Comparison of ENCODE assay signal across 18 cellular contexts in the genomic region with DNA sequence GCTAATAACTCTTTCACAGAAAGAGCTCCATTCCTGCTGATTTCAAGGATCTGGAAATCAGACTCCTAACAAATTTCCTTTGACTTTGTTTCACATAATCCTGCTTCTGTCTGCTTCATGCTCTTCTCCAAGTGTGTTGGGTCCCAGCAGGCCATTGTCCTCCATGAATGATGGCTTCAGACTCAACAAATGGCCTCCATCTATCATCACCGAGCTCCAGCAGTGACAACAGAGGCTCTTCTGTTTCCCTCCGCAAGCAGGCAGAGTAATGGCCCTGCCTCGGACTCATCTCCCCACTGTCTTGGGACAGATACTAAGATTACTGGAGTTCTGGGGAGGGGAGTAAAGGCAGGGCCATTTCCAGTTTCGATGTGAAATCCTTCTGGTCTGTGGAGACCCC.
"Had no signal": no experiment of that assay in that cellular context is flagged by ENCODE, and none has a peak within 500 bp of the region (broad histone marks: within the 10 kb centered on the region; RNA-seq: fewer than 3 reads in every experiment).

No MANE protein-coding gene starts in this region.

- DNase-seq: activated B cell treated with CpG ODN at 0.5 μM for 24 hours; activated CD4-positive, alpha-beta memory T cell treated with anti-CD3 and anti-CD28 coated beads for 36 hours; activated CD4-positive, alpha-beta T cell treated with anti-CD3 and anti-CD28 coated beads for 4 hours; activated naive CD4-positive, alpha-beta T cell; activated naive CD8-positive, alpha-beta T cell treated with anti-CD3 and anti-CD28 coated beads for 36 hours; activated T-cell treated with anti-CD3 and anti-CD28 coated beads for 4 hours; body of pancreas; erythroblast; foreskin melanocyte; kidney glomerular epithelial cell; left ventricle myocardium superior; mesenchymal stem cell; naive thymus-derived CD8-positive, alpha-beta T cell; pancreas; sigmoid colon; stimulated activated naive CD4-positive, alpha-beta T cell treated with Interleukin-2 at 50 U/mL for 16 hours; T-cell; trophoblast cell had no signal
